ENCODE assay signal across 35 cellular contexts in the genomic region with DNA sequence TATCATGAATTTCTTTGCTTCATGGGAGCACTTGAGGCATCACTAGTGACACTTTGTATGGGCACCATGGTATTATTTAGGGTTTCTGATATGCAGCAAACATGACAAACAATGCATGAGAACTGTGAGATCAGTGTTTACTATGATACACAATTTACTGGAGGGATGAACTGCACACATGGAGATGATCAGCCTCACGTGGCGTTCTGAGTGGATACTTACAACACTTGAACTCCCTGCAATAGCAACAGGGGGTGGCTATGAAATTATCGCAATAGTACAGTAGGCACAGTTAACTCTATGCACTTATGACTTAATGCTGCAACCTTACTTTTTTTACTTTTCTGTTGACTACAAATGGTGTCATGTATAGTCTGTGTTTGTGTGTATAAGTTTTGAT. TPM values are rescaled to one million over a fixed set of nuclear protein-coding genes. Genes with fewer than 3 reads are reported as not detected.
"Had no signal": no experiment of that assay in that cellular context is flagged by ENCODE, and none has a peak within 500 bp of the region (broad histone marks: within the 10 kb centered on the region; RNA-seq: fewer than 3 reads in every experiment).

No MANE protein-coding gene starts in this region.

- H3K27ac ChIP-seq: breast epithelium, epithelial cell of prostate, esophagus squamous epithelium, gastroesophageal sphincter, pancreas, prostate gland, sigmoid colon, stomach, thyroid gland, upper lobe of left lung, vagina had no signal

- H3K4me3 ChIP-seq: breast epithelium, esophagus squamous epithelium, gastroesophageal sphincter, pancreas, prostate gland, sigmoid colon, stomach, thyroid gland, upper lobe of left lung, vagina had no signal

- ATAC-seq: activated CD8-positive, alpha-beta T cell treated with anti-CD3 and anti-CD28 coated beads for 36 hours; activated naive CD8-positive, alpha-beta T cell treated with anti-CD3 and anti-CD28 coated beads, Interleukin-2, amount 50 U/mL, for 24 hours; activated T-cell treated with anti-CD3 and anti-CD28 coated beads, Interleukin-2, amount 50 U/mL, for 4 hours; activated T-helper 17 cell treated with anti-CD3 and anti-CD28 coated beads, Interleukin-2, amount 50 U/mL, for 72 hours; gastroesophageal sphincter; left colon; naive thymus-derived CD4-positive, alpha-beta T cell; pancreas; stimulated activated naive B cell treated with anti-CD40 and anti-IgM and Interleukin-4, amounts not matched to agents 10 μg/mL and 1 μg/mL and 100 μg/mL, for 72 hours; T-helper 17 cell had no signal

- DNase-seq: activated CD4-positive, alpha-beta T cell treated with anti-CD3 and anti-CD28 coated beads, Interleukin-2, amount 50 U/mL, for 1 hour; activated CD8-positive, alpha-beta T cell treated with anti-CD3 and anti-CD28 coated beads for 36 hours; activated naive CD8-positive, alpha-beta T cell treated with anti-CD3 and anti-CD28 coated beads, Interleukin-2, amount 50 U/mL, for 24 hours; activated T-cell treated with anti-CD3 and anti-CD28 coated beads, Interleukin-2, amount 50 U/mL, for 4 hours; central memory CD4-positive, alpha-beta T cell; effector CD4-positive, alpha-beta T cell; esophagus squamous epithelium; head of caudate nucleus; hypothalamus; immature natural killer cell; kidney; left colon; midbrain; naive thymus-derived CD4-positive, alpha-beta T cell; nucleus accumbens; pancreas; retina; sigmoid colon; small intestine; stimulated activated CD4-positive, alpha-beta T cell treated with anti-CD3 and anti-CD28 coated beads, Interleukin-1b, Interleukin-23, amount 100 ng/mL, for 48 hours; stimulated activated naive B cell treated with anti-CD40 and anti-IgM and Interleukin-4, amounts not matched to agents 10 μg/mL and 1 μg/mL and 100 μg/mL, for 72 hours; stomach; T-helper 17 cell; T1000; thyroid gland; upper lobe of left lung had no signal

- H3K36me3 ChIP-seq: breast epithelium, esophagus squamous epithelium, gastroesophageal sphincter, pancreas, prostate gland, sigmoid colon, stomach, thyroid gland, upper lobe of left lung, vagina had no signal

- H3K9me3 ChIP-seq: breast epithelium, gastroesophageal sphincter, pancreas, prostate gland, sigmoid colon, stomach, thyroid gland, upper lobe of left lung, vagina had no signal

- H3K27me3 ChIP-seq: breast epithelium, gastroesophageal sphincter, pancreas, sigmoid colon, thyroid gland, upper lobe of left lung, vagina had no signal

- H3K4me1 ChIP-seq: breast epithelium, gastroesophageal sphincter, pancreas, prostate gland, sigmoid colon, stomach, thyroid gland, upper lobe of left lung, vagina had no signal

RNA-seq across cellular contexts. Expression of gene UGT1A8, which starts 18.5 kb away (rescaled TPM):
- total RNA-seq: activated CD8-positive, alpha-beta T cell treated with anti-CD3 and anti-CD28 coated beads for 36 hours; activated T-cell treated with anti-CD3 and anti-CD28 coated beads, Interleukin-2, amount 50 U/mL, for 4 hours; breast epithelium; gastroesophageal sphincter; kidney; lower leg skin; naive thymus-derived CD4-positive, alpha-beta T cell; neural crest cell; prostate gland; sigmoid colon; T-helper 17 cell; upper lobe of left lung; vagina had no signal
- polyA plus RNA-seq: immature natural killer cell; naive thymus-derived CD4-positive, alpha-beta T cell; pancreas had no signal

RNA-seq across cellular contexts. Expression of gene UGT1A10, which starts 37.3 kb away (rescaled TPM):
- total RNA-seq: activated CD8-positive, alpha-beta T cell treated with anti-CD3 and anti-CD28 coated beads for 36 hours; activated T-cell treated with anti-CD3 and anti-CD28 coated beads, Interleukin-2, amount 50 U/mL, for 4 hours; breast epithelium; fibroblast of villous mesenchyme; kidney; naive thymus-derived CD4-positive, alpha-beta T cell; neural crest cell; prostate gland; sigmoid colon; T-helper 17 cell; upper lobe of left lung; vagina had no signal
- polyA plus RNA-seq: immature natural killer cell; naive thymus-derived CD4-positive, alpha-beta T cell; pancreas had no signal
